In the genomic region with DNA sequence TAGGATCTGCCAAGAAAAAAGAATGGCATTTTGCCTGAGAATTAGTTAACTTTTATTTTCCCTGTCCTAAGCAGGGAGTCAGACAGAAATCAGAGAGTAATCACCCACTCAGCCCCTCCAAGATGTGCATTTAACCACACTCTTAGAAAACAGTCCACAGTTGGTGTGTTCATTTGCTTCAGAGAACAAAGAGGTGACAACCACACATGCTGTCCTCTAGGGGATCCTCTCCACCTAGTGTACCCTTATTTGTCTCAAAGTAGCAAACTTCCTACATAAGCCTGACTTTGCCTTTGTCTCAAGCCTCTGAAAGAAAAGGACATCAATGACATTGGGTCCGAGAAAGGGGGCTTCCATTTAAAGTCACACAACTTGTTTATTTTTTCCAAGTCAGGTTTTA, we compare ENCODE assay signal across 1 cellular context.
TF ChIP-seq lines count a peak whose summit lies in the region.

No MANE protein-coding gene starts in this region.

TF ChIP-seq in HCT116, 20 proteins besides CTCF, POLR2A, EP300 and RAD21:
- TF ChIP-seq ZNF274 (IDR thresholded peaks at IDR 0.05; ENCODE audit: low read depth, low read length) (no peak), EZH2 (IDR thresholded peaks at IDR 0.05) (no peak), ELF1 (IDR thresholded peaks at IDR 0.05; ENCODE audit: borderline replicate concordance, low read depth) (no peak), ZFX (IDR thresholded peaks at IDR 0.05) (no peak), FOSL1 (IDR thresholded peaks at IDR 0.05; ENCODE audit: low read depth) (no peak), CEBPB (IDR thresholded peaks at IDR 0.05; ENCODE audit: low read depth) (no peak), TCF7L2 (IDR thresholded peaks at IDR 0.05; ENCODE audit: borderline replicate concordance, extremely low read depth, insufficient read depth, insufficient read length) (no peak), YY1 (IDR thresholded peaks at IDR 0.05; ENCODE audit: extremely low read depth, insufficient replicate concordance, low read depth, low read length) (no peak), SRF (IDR thresholded peaks at IDR 0.05; ENCODE audit: low read depth) (no peak)
- TF ChIP-seq, protein P1, sequence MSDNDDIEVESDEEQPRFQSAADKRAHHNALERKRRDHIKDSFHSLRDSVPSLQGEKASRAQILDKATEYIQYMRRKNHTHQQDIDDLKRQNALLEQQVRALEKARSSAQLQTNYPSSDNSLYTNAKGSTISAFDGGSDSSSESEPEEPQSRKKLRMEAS (IDR thresholded peaks at IDR 0.05): no peak
- TF ChIP-seq, protein P2, sequence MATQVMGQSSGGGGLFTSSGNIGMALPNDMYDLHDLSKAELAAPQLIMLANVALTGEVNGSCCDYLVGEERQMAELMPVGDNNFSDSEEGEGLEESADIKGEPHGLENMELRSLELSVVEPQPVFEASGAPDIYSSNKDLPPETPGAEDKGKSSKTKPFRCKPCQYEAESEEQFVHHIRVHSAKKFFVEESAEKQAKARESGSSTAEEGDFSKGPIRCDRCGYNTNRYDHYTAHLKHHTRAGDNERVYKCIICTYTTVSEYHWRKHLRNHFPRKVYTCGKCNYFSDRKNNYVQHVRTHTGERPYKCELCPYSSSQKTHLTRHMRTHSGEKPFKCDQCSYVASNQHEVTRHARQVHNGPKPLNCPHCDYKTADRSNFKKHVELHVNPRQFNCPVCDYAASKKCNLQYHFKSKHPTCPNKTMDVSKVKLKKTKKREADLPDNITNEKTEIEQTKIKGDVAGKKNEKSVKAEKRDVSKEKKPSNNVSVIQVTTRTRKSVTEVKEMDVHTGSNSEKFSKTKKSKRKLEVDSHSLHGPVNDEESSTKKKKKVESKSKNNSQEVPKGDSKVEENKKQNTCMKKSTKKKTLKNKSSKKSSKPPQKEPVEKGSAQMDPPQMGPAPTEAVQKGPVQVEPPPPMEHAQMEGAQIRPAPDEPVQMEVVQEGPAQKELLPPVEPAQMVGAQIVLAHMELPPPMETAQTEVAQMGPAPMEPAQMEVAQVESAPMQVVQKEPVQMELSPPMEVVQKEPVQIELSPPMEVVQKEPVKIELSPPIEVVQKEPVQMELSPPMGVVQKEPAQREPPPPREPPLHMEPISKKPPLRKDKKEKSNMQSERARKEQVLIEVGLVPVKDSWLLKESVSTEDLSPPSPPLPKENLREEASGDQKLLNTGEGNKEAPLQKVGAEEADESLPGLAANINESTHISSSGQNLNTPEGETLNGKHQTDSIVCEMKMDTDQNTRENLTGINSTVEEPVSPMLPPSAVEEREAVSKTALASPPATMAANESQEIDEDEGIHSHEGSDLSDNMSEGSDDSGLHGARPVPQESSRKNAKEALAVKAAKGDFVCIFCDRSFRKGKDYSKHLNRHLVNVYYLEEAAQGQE (IDR thresholded peaks at IDR 0.05; ENCODE audit: low read depth): no peak
- TF ChIP-seq, protein P3, sequence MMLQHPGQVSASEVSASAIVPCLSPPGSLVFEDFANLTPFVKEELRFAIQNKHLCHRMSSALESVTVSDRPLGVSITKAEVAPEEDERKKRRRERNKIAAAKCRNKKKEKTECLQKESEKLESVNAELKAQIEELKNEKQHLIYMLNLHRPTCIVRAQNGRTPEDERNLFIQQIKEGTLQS (IDR thresholded peaks at IDR 0.05): no peak
